Comparison of ENCODE assay signal across 8 cellular contexts in genomic region chr2:10448208-10448645, GRCh38. TPM values are rescaled to one million over a fixed set of nuclear protein-coding genes. Genes with fewer than 3 reads are reported as not detected.
DNase-seq lines count a peak whose midpoint lies in the region; ATAC-seq and TF ChIP-seq lines count a peak whose summit lies in the region.

Gene ODC1 (minus strand): TSS chr2:10448327. CDS start chr2:10445032, 3,295 bp downstream.

- H3K27ac ChIP-seq in C4-2B (peak within 1 kb of the TSS; percentile 99), dorsolateral prefrontal cortex (peak within 1 kb of the TSS; percentile 57 to 98 (median 91)), lung (ENCODE audit: low read depth in 1 of 2, low read length in 1 of 2) (peak within 1 kb of the TSS; percentile 92 to 96)

- H3K4me3 ChIP-seq in dorsolateral prefrontal cortex = peak within 1 kb of the TSS; percentile 66 to 100 (median 82)
- peak within 1 kb of the TSS; percentile 73 for H3K4me3 ChIP-seq in lung

- H3K36me3 ChIP-seq in lung (ENCODE audit: control insufficient read depth in 2 of 2, insufficient read depth in 2 of 2, low read length in 2 of 2) = peaks cover 7 to 8% of the 10 kb centered on the region in 2 donors

- ATAC-seq in GM19452 (IDR thresholded peaks at IDR 0.05; ENCODE audit: unreplicated experiment) (peak; percentile 74), HG03575 (IDR thresholded peaks at IDR 0.05; ENCODE audit: extremely low read depth, insufficient number of reproducible peaks, low FRiP score, unreplicated experiment) (peak; percentile 11), lung (ENCODE audit: insufficient read depth, low FRiP score) (peak; percentile 86)

- TF ChIP-seq CTCF in C4-2B (conservative IDR thresholded peaks at IDR 0.05) = no peak
- no peak for TF ChIP-seq CTCF in dorsolateral prefrontal cortex (IDR thresholded peaks at IDR 0.05 in 54 of 56, conservative IDR thresholded peaks at IDR 0.05 in 2 of 56; ENCODE audit: low read depth in 1 of 56, partially characterized antibody in 56 of 56)
- no peak for TF ChIP-seq CTCF in lung (IDR thresholded peaks at IDR 0.05; ENCODE audit: control extremely low read depth, extremely low read depth)

- 1% methylated on average over 14 to 68 of the region's 68 CpGs for WGBS in lung, 2 donors

- H3K27me3 ChIP-seq in dorsolateral prefrontal cortex (no peaks in the 10 kb centered on the region), lung (ENCODE audit: control insufficient read depth, insufficient read depth) (no peaks in the 10 kb centered on the region)

- intact Hi-C loops in dorsolateral prefrontal cortex (cut with DNase I) = loop anchor here (5.0 to 10.0 kb wide), 5 partner anchors 146 to 496 kb away; partner anchors contain the start of genes GRHL1 (in 1 of the 2), HPCAL1 (in 1 of the 2) and KLF11 (in 1 of the 2)

- DNase-seq in NCI-H82 (lab: John Stamatoyannopoulos, UW) = peak; percentile 98
- peak; percentile 97 for DNase-seq in activated CD4-positive, alpha-beta T cell treated with anti-CD3 and anti-CD28 coated beads, Interleukin-2, amount 50 U/mL, for 48 hours
- DNase-seq in dorsolateral prefrontal cortex = peak; percentile 82 to 94 (median 92)
- DNase-seq in lung (ENCODE audit: low spot score) = peak; percentile 97
- DNase-seq in stimulated activated CD4-positive, alpha-beta T cell treated with anti-CD3 and anti-CD28 coated beads, TNF-alpha, amount 100 ng/mL, for 4 hours (ENCODE audit: low read depth in 3 of 3) = peak; percentile 97 to 99 (median 98)

- no peaks in the 10 kb centered on the region for H3K9me3 ChIP-seq in lung (ENCODE audit: control insufficient read depth in 2 of 2, insufficient read depth in 1 of 2, low read length in 1 of 2)

- H3K4me1 ChIP-seq in lung (ENCODE audit: control insufficient read depth in 2 of 2, insufficient read depth in 2 of 2, low read length in 2 of 2) = peaks cover 3 to 7% of the 10 kb centered on the region in 2 donors

RNA-seq across cellular contexts. Expression of gene ODC1, which starts in this region (rescaled TPM):
- total RNA-seq in dorsolateral prefrontal cortex (10 to 100 TPM; 11.1 to 44.4 (median 22.4) TPM), lung (100 to 1,000 TPM in 1 of 2 donors, 10 to 100 TPM in 1; 49.2 to 102 TPM)
- 100 to 1,000 TPM in 1 of 2 donors, 10 to 100 TPM in 1; 32.5 to 115 TPM for polyA plus RNA-seq in lung

Comparison
In these comparisons a context has a peak if more than half of its experiments do, and no peak if none do; other contexts are left out.
1. Peak in every context shown above with its lines: DNase-seq, ATAC-seq, H3K4me3 ChIP-seq and H3K27ac ChIP-seq.
2. ATAC-seq: peak in every context shown above with its lines; median percentile 86 in lung; 74 in GM19452; 11 in HG03575.